ENCODE assay signal across 22 cellular contexts in the genomic region with DNA sequence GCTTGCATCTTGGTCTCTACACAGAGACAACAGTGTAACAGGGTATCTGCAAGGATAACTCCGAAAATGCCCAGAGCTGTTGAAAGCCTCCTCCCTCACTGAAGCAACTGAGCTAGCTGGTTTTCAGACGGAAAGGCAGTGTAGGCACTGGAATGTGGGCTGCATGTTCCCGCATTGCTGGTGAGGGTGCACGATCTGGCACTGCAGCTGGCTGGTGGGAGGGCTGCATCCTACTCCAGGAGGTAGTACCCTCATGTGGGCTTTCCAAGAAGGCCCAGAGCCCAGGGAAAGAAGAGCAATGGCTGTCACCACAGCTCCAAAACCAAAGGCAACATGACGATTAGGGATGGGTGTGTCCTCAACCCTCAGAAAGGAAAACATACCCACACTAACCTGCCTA.
"Had no signal": no experiment of that assay in that cellular context is flagged by ENCODE, and none has a peak within 500 bp of the region (broad histone marks: within the 10 kb centered on the region; RNA-seq: fewer than 3 reads in every experiment).

No MANE protein-coding gene starts in this region.

- H3K9me3 Mint-ChIP-seq: mesothelial cell of epicardium; naive thymus-derived CD8-positive, alpha-beta T cell; nephron progenitor cell; stimulated activated memory B cell treated with anti-CD40 and anti-IgM and Interleukin-4, amounts not matched to agents 10 μg/mL and 1 μg/mL and 100 μg/mL, for 72 hours; type B pancreatic cell had no signal

- ATAC-seq: foreskin keratinocyte; gastroesophageal sphincter; heart right ventricle; left lobe of liver; naive thymus-derived CD8-positive, alpha-beta T cell; pancreas; stimulated activated memory B cell treated with anti-CD40 and anti-IgM and Interleukin-4, amounts not matched to agents 10 μg/mL and 1 μg/mL and 100 μg/mL, for 72 hours; stimulated activated naive CD8-positive, alpha-beta T cell treated with anti-CD3 and anti-CD28 coated beads, Interleukin-15, Interleukin-2, amounts not matched to agents 100 U/mL and 50 U/mL, for 24 hours had no signal

- H3K27me3 ChIP-seq: esophagus muscularis mucosa, gastroesophageal sphincter, pancreas, right atrium auricular region, sigmoid colon, testis, tibial artery had no signal

- H3K36me3 Mint-ChIP-seq: mesothelial cell of epicardium; stimulated activated memory B cell treated with anti-CD40 and anti-IgM and Interleukin-4, amounts not matched to agents 10 μg/mL and 1 μg/mL and 100 μg/mL, for 72 hours; type B pancreatic cell had no signal

- H3K9me3 ChIP-seq: esophagus muscularis mucosa, gastroesophageal sphincter, heart right ventricle, pancreas, right atrium auricular region, sigmoid colon, testis, tibial artery had no signal

- H3K36me3 ChIP-seq: heart right ventricle, pancreas, right atrium auricular region, tibial artery had no signal

- H3K4me1 Mint-ChIP-seq: stimulated activated memory B cell treated with anti-CD40 and anti-IgM and Interleukin-4, amounts not matched to agents 10 μg/mL and 1 μg/mL and 100 μg/mL, for 72 hours had no signal

- H3K4me3 ChIP-seq: esophagus muscularis mucosa, gastroesophageal sphincter, heart right ventricle, pancreas, right atrium auricular region, sigmoid colon, testis, tibial artery had no signal

- DNase-seq: cerebellar nuclear complex; cortex of kidney; effector CD4-positive, alpha-beta T cell; foreskin keratinocyte; heart right ventricle; mesenchymal stem cell; naive thymus-derived CD8-positive, alpha-beta T cell; nephron progenitor cell; pancreas; sigmoid colon; stimulated activated CD4-positive, alpha-beta T cell treated with anti-CD3 and anti-CD28 coated beads, Interleukin-4, amount 100 ng/mL, for 4 hours; stimulated activated naive CD8-positive, alpha-beta T cell treated with anti-CD3 and anti-CD28 coated beads, Interleukin-15, Interleukin-2, amounts not matched to agents 100 U/mL and 50 U/mL, for 24 hours; testis; tibial artery had no signal

- H3K27ac Mint-ChIP-seq: mesothelial cell of epicardium; naive thymus-derived CD8-positive, alpha-beta T cell; nephron progenitor cell; progenitor cell of endocrine pancreas; stimulated activated memory B cell treated with anti-CD40 and anti-IgM and Interleukin-4, amounts not matched to agents 10 μg/mL and 1 μg/mL and 100 μg/mL, for 72 hours; type B pancreatic cell had no signal

- H3K4me3 Mint-ChIP-seq: mesothelial cell of epicardium; naive thymus-derived CD8-positive, alpha-beta T cell; nephron progenitor cell; stimulated activated memory B cell treated with anti-CD40 and anti-IgM and Interleukin-4, amounts not matched to agents 10 μg/mL and 1 μg/mL and 100 μg/mL, for 72 hours; type B pancreatic cell had no signal

- H3K4me1 ChIP-seq: foreskin keratinocyte had no signal

- H3K27ac ChIP-seq: esophagus muscularis mucosa, foreskin keratinocyte, gastroesophageal sphincter, heart right ventricle, pancreas, right atrium auricular region, sigmoid colon, testis, tibial artery had no signal
